23 cellular contexts compared by ENCODE assay signal in genomic region chr14:66487159-66487558, GRCh38. TPM values are rescaled to one million over a fixed set of nuclear protein-coding genes. Genes with fewer than 3 reads are reported as not detected.
"Had no signal": no experiment of that assay in that cellular context is flagged by ENCODE, and none has a peak within 500 bp of the region (broad histone marks: within the 10 kb centered on the region; RNA-seq: fewer than 3 reads in every experiment).

No MANE protein-coding gene starts in this region.

- H3K27ac ChIP-seq: brain microvascular endothelial cell, cardiac muscle cell, SJSA1 had no signal

- H3K9me3 ChIP-seq: SJSA1 had no signal

- H3K36me3 ChIP-seq: brain microvascular endothelial cell, cardiac muscle cell, SJSA1 had no signal

- H3K4me3 ChIP-seq: cardiac muscle cell, SJSA1 had no signal

- H3K27me3 ChIP-seq: brain microvascular endothelial cell, cardiac muscle cell, SJSA1 had no signal

- H3K4me1 ChIP-seq: SJSA1 had no signal

- DNase-seq: activated B cell treated with CpG ODN at 0.5 μM for 24 hours; activated CD4-positive, alpha-beta T cell treated with anti-CD3 and anti-CD28 coated beads for 1 hour; activated CD4-positive, alpha-beta T cell treated with anti-CD3 and anti-CD28 coated beads, Interleukin-2, amount 10 ng/mL, durations not matched to agents 24 days and 14 days; activated CD4-positive, alpha-beta T cell treated with anti-CD3 and anti-CD28 coated beads, Interleukin-2, amount 50 U/mL, for 48 hours; activated CD8-positive, alpha-beta memory T cell treated with anti-CD3 and anti-CD28 coated beads, Interleukin-2, amount 10 ng/mL, durations not matched to agents 7 days and 5 days; activated effector memory CD4-positive, alpha-beta T cell treated with anti-CD3 and anti-CD28 coated beads, Interleukin-2, amount 50 U/mL, for 16 hours; activated naive CD4-positive, alpha-beta T cell treated with Interleukin-2 at 50 U/mL for 16 hours; activated naive CD8-positive, alpha-beta T cell treated with anti-CD3 and anti-CD28 coated beads for 36 hours; activated T-cell treated with anti-CD3 and anti-CD28 coated beads, Interleukin-2, amount 50 U/mL, for 24 hours; brain microvascular endothelial cell; NCI-H1105 treated with DMSO at 0.1 percent for 48 hours; NCI-H146; NCI-H1930; NCI-H345; NCI-H510A; NCI-H526 treated with DMSO at 0.1 percent for 48 hours; PC-3; SHP77; T-helper 17 cell; T-helper 9 cell had no signal

RNA-seq across cellular contexts. Expression of gene CCDC196, which starts 1.0 kb away (rescaled TPM):
- total RNA-seq: activated B cell treated with CpG ODN at 0.5 μM for 24 hours; activated CD4-positive, alpha-beta T cell treated with anti-CD3 and anti-CD28 coated beads, Interleukin-2, amount 10 ng/mL, durations not matched to agents 24 days and 14 days; activated CD8-positive, alpha-beta memory T cell treated with anti-CD3 and anti-CD28 coated beads, Interleukin-2, amount 10 ng/mL, durations not matched to agents 7 days and 5 days; activated naive CD8-positive, alpha-beta T cell treated with anti-CD3 and anti-CD28 coated beads for 36 hours; activated T-helper 1 cell treated with anti-CD3 and anti-CD28 coated beads, Interleukin-12 subunit alpha, Interleukin-12 subunit beta, Interleukin-2, Interleukin-4 antibody, amounts not matched to agents 30 ng/mL and 10 ng/mL and 1 ng/mL, durations not matched to agents 14 hours and 24 hours and 36 hours; cardiac muscle cell; PC-3; SJSA1; T-helper 17 cell had no signal
